1 cellular context compared by ENCODE assay signal in genomic region chr20:19802492-19803158, GRCh38.
TF ChIP-seq lines count a peak whose summit lies in the region.

No MANE protein-coding gene starts in this region.

TF ChIP-seq in SK-N-SH, 30 proteins besides CTCF, POLR2A, EP300 and RAD21 (continued from another document):
- TF ChIP-seq FOXM1 (IDR thresholded peaks at IDR 0.05; ENCODE audit: low read depth) (no peak), RCOR1 (IDR thresholded peaks at IDR 0.05; ENCODE audit: low read length) (no peak), TEAD4 (IDR thresholded peaks at IDR 0.05; ENCODE audit: borderline replicate concordance, insufficient read depth) (no peak)
